ENCODE assay signal across 9 cellular contexts in genomic region chr11:88414385-88414861, GRCh38.
DNase-seq lines count a peak whose midpoint lies in the region; ATAC-seq, FAIRE-seq and TF ChIP-seq lines count a peak whose summit lies in the region.
"Had no signal": no experiment of that assay in that cellular context is flagged by ENCODE, and none has a peak within 500 bp of the region (broad histone marks: within the 10 kb centered on the region; RNA-seq: fewer than 3 reads in every experiment).

No MANE protein-coding gene starts in this region.

- FAIRE-seq in D721Med (lab: Jason Lieb, UNC) = no peak

- no peaks in the 10 kb centered on the region for H3K9me3 Mint-ChIP-seq in activated naive CD8-positive, alpha-beta T cell (ENCODE audit: low read depth)

- peak overlapping the region; percentile 49 for H3K4me3 Mint-ChIP-seq in activated naive CD8-positive, alpha-beta T cell

- H3K36me3 ChIP-seq in KOPT-K1 (ENCODE audit: insufficient read depth, low read length) = no peaks in the 10 kb centered on the region

- ATAC-seq in left lobe of liver = peak; percentile 41

- TF ChIP-seq CTCF in D721Med (IDR thresholded peaks at IDR 0.05; ENCODE audit: insufficient read depth, missing control alignments) = no peak

- no peaks in the 10 kb centered on the region for H3K36me3 Mint-ChIP-seq in activated naive CD8-positive, alpha-beta T cell
- H3K36me3 Mint-ChIP-seq: naive B cell had no signal

- H3K27me3 Mint-ChIP-seq in activated naive CD8-positive, alpha-beta T cell = no peaks in the 10 kb centered on the region

- peak overlapping the region; percentile 67 for H3K27ac ChIP-seq in KOPT-K1 (ENCODE audit: low read depth, low read length, poor library complexity, severe bottlenecking)

- DNase-seq in activated gamma-delta T cell treated with Interleukin-2 at 50 U/mL for 16 hours = peak; percentile 18
- no peak for DNase-seq in activated gamma-delta T cell (lab: John Stamatoyannopoulos, UW)
- DNase-seq in left lobe of liver (ENCODE audit: low spot score) = no peak
- DNase-seq in NCI-H82 treated with DMSO at 0.1 percent for 48 hours (lab: John Stamatoyannopoulos, UW; ENCODE audit: unreplicated experiment) = no peak
- no peak for DNase-seq in activated CD4-positive, CD25-positive, alpha-beta regulatory T cell (lab: John Stamatoyannopoulos, UW)
- no peak for DNase-seq in D721Med (ENCODE audit: insufficient read length, low spot score)
- DNase-seq: naive B cell had no signal

- peaks cover 34% of the 10 kb centered on the region for H3K4me1 Mint-ChIP-seq in activated naive CD8-positive, alpha-beta T cell (ENCODE audit: low read depth)

- H3K9me3 ChIP-seq in KOPT-K1 (ENCODE audit: insufficient read depth, low read length, poor library complexity, severe bottlenecking) = no peaks in the 10 kb centered on the region

- H3K27ac Mint-ChIP-seq in activated naive CD8-positive, alpha-beta T cell = no peak overlapping the region
- H3K27ac Mint-ChIP-seq: naive B cell had no signal
